In the genomic region with DNA sequence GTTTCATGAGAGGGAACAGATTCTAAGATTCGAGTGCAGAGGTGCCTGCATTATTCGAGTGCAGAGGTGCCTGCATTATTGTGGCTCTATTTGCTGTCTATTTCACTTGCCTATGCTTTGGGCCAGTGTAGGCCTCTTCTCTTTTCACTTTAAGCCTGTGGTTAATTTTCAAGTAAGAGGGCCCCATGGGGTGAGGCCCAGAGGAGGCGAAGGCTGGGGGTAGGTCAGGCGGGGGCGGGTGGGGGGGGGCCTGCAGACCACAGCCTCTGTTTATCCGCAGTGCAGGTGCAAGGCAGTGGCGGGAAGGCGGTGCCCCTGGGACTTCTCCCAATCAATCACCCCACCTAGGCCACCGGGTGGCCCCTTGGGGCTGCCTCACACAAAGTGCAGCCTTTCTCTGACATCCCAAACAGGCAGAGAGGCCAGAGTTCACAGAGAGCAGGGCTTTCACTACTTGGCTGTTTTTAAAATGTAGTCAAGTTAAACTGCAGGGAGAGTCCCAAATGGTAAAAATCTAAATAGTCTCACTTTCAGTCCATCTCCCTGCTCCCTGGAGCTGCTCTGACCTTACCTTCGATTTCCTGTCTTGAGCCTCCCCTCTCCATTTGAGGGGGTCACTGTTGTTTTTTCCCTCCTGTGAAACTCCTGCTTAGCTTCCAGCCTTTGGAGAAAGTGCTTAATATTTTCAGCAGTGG, we compare ENCODE assay signal across 9 cellular contexts.
A peak's percentile ranks its signal among the peaks of the same experiment; 100 is the strongest.
DNase-seq lines count a peak whose midpoint lies in the region; ATAC-seq, FAIRE-seq and TF ChIP-seq lines count a peak whose summit lies in the region.
"Had no signal": no experiment of that assay in that cellular context is flagged by ENCODE, and none has a peak within 500 bp of the region (broad histone marks: within the 10 kb centered on the region; RNA-seq: fewer than 3 reads in every experiment).

No MANE protein-coding gene starts in this region.

- H3K4me3 Mint-ChIP-seq in activated CD4-positive, alpha-beta T cell treated with anti-CD3 and anti-CD28 coated beads, Interleukin-2, amount 10 ng/mL, durations not matched to agents 7 days and 5 days, result peak overlapping the region; percentile 55
- H3K4me3 Mint-ChIP-seq: central memory CD8-positive, alpha-beta T cell had no signal

- H3K27ac Mint-ChIP-seq in activated CD4-positive, alpha-beta T cell treated with anti-CD3 and anti-CD28 coated beads, Interleukin-2, amount 10 ng/mL, durations not matched to agents 7 days and 5 days, result peak overlapping the region; percentile 91

- peak overlapping the region in 1 of 2 donors; percentile 2 for H3K4me3 ChIP-seq in small intestine (ENCODE audit: low read depth in 1 of 2, low read length in 2 of 2)
- no peak overlapping the region for H3K4me3 ChIP-seq in coronary artery

- H3K9me3 Mint-ChIP-seq in activated CD4-positive, alpha-beta T cell treated with anti-CD3 and anti-CD28 coated beads, Interleukin-2, amount 10 ng/mL, durations not matched to agents 7 days and 5 days, result no peaks in the 10 kb centered on the region
- H3K9me3 Mint-ChIP-seq: central memory CD8-positive, alpha-beta T cell had no signal

- peak overlapping the region; percentile 40 to 41 for H3K27ac ChIP-seq in small intestine (ENCODE audit: low read depth in 1 of 2, low read length in 1 of 2)
- H3K27ac ChIP-seq in coronary artery, result no peak overlapping the region

- DNase-seq in GDM1 (lab: John Stamatoyannopoulos, UW), result peak; percentile 38
- DNase-seq in activated CD4-positive, alpha-beta T cell treated with anti-CD3 and anti-CD28 coated beads, Interleukin-2, amount 10 ng/mL, durations not matched to agents 7 days and 5 days, result peak; percentile 27
- peak; percentile 8 for DNase-seq in small intestine
- DNase-seq in DMS 273 treated with DMSO at 0.1 percent for 48 hours (lab: John Stamatoyannopoulos, UW), result no peak
- no peak for DNase-seq in left cardiac atrium
- DNase-seq in coronary artery (ENCODE audit: low spot score), result no peak

- POLR2A ChIA-PET in activated CD4-positive, alpha-beta T cell treated with anti-CD3 and anti-CD28 coated beads, Interleukin-2, amount 10 ng/mL, durations not matched to agents 7 days and 5 days (lab: Charles Lee), result no interaction called here

- 33 to 47% (median 44%) methylated on average over 10 of the region's 10 CpGs for WGBS in small intestine, 3 donors

- intact Hi-C loops in left cardiac atrium (cut with DNase I), result no loop called here

- ATAC-seq in GM19397 (IDR thresholded peaks at IDR 0.05; ENCODE audit: unreplicated experiment), result peak; percentile 89
- peak; percentile 89 for ATAC-seq in HG03342 (IDR thresholded peaks at IDR 0.05; ENCODE audit: unreplicated experiment)
- ATAC-seq in left cardiac atrium, result no peak

- no peaks in the 10 kb centered on the region for H3K27me3 ChIP-seq in small intestine (ENCODE audit: control insufficient read depth in 2 of 2, insufficient read depth in 2 of 2, low read length in 2 of 2)

- H3K4me1 Mint-ChIP-seq in activated CD4-positive, alpha-beta T cell treated with anti-CD3 and anti-CD28 coated beads, Interleukin-2, amount 10 ng/mL, durations not matched to agents 7 days and 5 days, result peaks cover 38% of the 10 kb centered on the region

- peaks cover 2 to 7% of the 10 kb centered on the region in 2 donors for H3K4me1 ChIP-seq in small intestine (ENCODE audit: control insufficient read depth in 2 of 2, insufficient read depth in 1 of 2, low read depth in 1 of 2, low read length in 1 of 2)

- TF ChIP-seq CTCF in coronary artery (IDR thresholded peaks at IDR 0.05), result no peak

- peaks cover 3% of the 10 kb centered on the region for H3K27me3 Mint-ChIP-seq in activated CD4-positive, alpha-beta T cell treated with anti-CD3 and anti-CD28 coated beads, Interleukin-2, amount 10 ng/mL, durations not matched to agents 7 days and 5 days
- H3K27me3 Mint-ChIP-seq: central memory CD8-positive, alpha-beta T cell had no signal

- no peaks in the 10 kb centered on the region for H3K36me3 ChIP-seq in small intestine (ENCODE audit: control insufficient read depth in 2 of 2, insufficient read depth in 2 of 2, low read length in 2 of 2)

- FAIRE-seq in small intestine (lab: Jason Lieb, UNC), result no peak

- CTCF ChIA-PET in activated CD4-positive, alpha-beta T cell treated with anti-CD3 and anti-CD28 coated beads, Interleukin-2, amount 10 ng/mL, durations not matched to agents 7 days and 5 days (lab: Charles Lee), result no interaction called here

- no peaks in the 10 kb centered on the region for H3K36me3 Mint-ChIP-seq in activated CD4-positive, alpha-beta T cell treated with anti-CD3 and anti-CD28 coated beads, Interleukin-2, amount 10 ng/mL, durations not matched to agents 7 days and 5 days (ENCODE audit: low read depth)

- no peaks in the 10 kb centered on the region for H3K9me3 ChIP-seq in small intestine (ENCODE audit: control insufficient read depth, low read depth)

Comparison
In these comparisons a context has a peak if more than half of its experiments do, and no peak if none do; other contexts are left out.
1. DNase-seq: peak in GDM1 (single experiment), activated CD4-positive, alpha-beta T cell treated with anti-CD3 and anti-CD28 coated beads, Interleukin-2, amount 10 ng/mL, durations not matched to agents 7 days and 5 days (single experiment) and small intestine (single experiment); none in DMS 273 treated with DMSO at 0.1 percent for 48 hours (single experiment), left cardiac atrium (single experiment) and coronary artery (single experiment).
2. ATAC-seq: peak in GM19397 (single experiment) and HG03342 (single experiment); none in left cardiac atrium (0 of 2).
3. H3K27ac ChIP-seq: peak in small intestine (2 of 2); none in coronary artery (0 of 2).